In the genomic region with DNA sequence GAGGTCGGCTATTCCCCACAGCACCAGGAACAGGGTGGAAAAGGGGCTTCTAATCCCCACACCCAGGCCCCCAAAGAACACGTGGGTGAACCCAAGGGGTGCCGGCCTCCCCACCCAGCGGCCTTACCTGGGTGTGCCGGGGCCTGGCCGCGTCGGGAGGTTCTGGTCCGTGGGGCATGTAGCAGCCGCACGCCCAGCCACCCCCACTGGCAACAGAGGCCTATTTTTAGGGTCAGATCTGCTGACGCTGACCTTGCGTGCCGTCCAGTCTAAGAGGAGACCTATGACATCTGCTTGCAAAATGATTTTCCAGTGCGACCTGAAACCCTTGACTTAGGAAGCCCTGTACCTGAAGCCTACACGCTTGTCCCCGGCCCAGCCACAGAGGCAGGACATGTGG, we compare ENCODE assay signal across 5 cellular contexts.
"Had no signal": no experiment of that assay in that cellular context is flagged by ENCODE, and none has a peak within 500 bp of the region (broad histone marks: within the 10 kb centered on the region; RNA-seq: fewer than 3 reads in every experiment).

No MANE protein-coding gene starts in this region.

- H3K27ac Mint-ChIP-seq: H9 had no signal

- H3K9me3 Mint-ChIP-seq: H9 had no signal

- H3K4me3 Mint-ChIP-seq: H9 had no signal

- ATAC-seq: K562 had no signal

- H3K4me3 ChIP-seq: K562 had no signal

- DNase-seq: GOT3, H9, HCEC 1CT, IMR-90 had no signal
